Comparison of ENCODE assay signal across 9 cellular contexts in genomic region chr21:42781150-42781980, GRCh38.
A peak's percentile ranks its signal among the peaks of the same experiment; 100 is the strongest.
DNase-seq lines count a peak whose midpoint lies in the region; ATAC-seq and TF ChIP-seq lines count a peak whose summit lies in the region.
"Had no signal": no experiment of that assay in that cellular context is flagged by ENCODE, and none has a peak within 500 bp of the region (broad histone marks: within the 10 kb centered on the region; RNA-seq: fewer than 3 reads in every experiment).

No MANE protein-coding gene starts in this region.

- no peak overlapping the region for H2BK5ac ChIP-seq in H9 (ENCODE audit: insufficient read length, low read length)

- H3K4me3 Mint-ChIP-seq in H9: peak overlapping the region; percentile 67 to 87

- no peak overlapping the region for H2BK20ac ChIP-seq in H9 (ENCODE audit: low read depth, low read length, poor library complexity, severe bottlenecking)

- no peak overlapping the region for H2BK15ac ChIP-seq in H9 (ENCODE audit: low read depth, low read length)

- no peak overlapping the region for H3K14ac ChIP-seq in H9 (ENCODE audit: insufficient read depth, low read length)

- H3K23me2 ChIP-seq in H9 (ENCODE audit: insufficient read length, low read depth, low read length, poor library complexity, severe bottlenecking): peaks cover 7% of the 10 kb centered on the region

- H3K4me2 ChIP-seq in H9 (ENCODE audit: insufficient read depth, insufficient read length, low read length) (peak overlapping the region; percentile 48), OCI-LY7 (ENCODE audit: low read length) (no peak overlapping the region)

- no peak overlapping the region for H2AFZ ChIP-seq in H9 (ENCODE audit: low read length)
- H2AFZ ChIP-seq in OCI-LY7 (ENCODE audit: low read length): no peak overlapping the region

- intact Hi-C loops in head of caudate nucleus (cut with DNase I) (no loop called here), psoas muscle (cut with DNase I) (no loop called here), OCI-LY7 (cut with micrococcal nuclease; ENCODE audit: unreplicated experiment) (no loop called here), tibial artery (cut with DNase I; ENCODE audit: low total_unique reads) (no loop called here)

- H3K79me2 ChIP-seq in H9 (ENCODE audit: insufficient read depth, low read length) (no peaks in the 10 kb centered on the region), OCI-LY7 (ENCODE audit: insufficient read depth, low read depth, low read length) (no peaks in the 10 kb centered on the region)

- no peak overlapping the region for H2BK12ac ChIP-seq in H9 (ENCODE audit: insufficient read length, low read depth, low read length)

- H3K27ac ChIP-seq in H9 (ENCODE audit: insufficient read length, low read depth, low read length) (no peak overlapping the region), psoas muscle (no peak overlapping the region), OCI-LY7 (ENCODE audit: low read depth, low read length, poor library complexity, severe bottlenecking) (no peak overlapping the region), tibial artery (no peak overlapping the region)
- H3K27ac ChIP-seq: HL-60 had no signal

- peak overlapping the region; percentile 46 for H3K4me3 ChIP-seq in psoas muscle
- H3K4me3 ChIP-seq in OCI-LY7 (ENCODE audit: low read depth, low read length, poor library complexity, severe bottlenecking): no peak overlapping the region
- peak overlapping the region in 1 of 2 donors; percentile 22 for H3K4me3 ChIP-seq in tibial artery

- H3K27me3 ChIP-seq in H9 (ENCODE audit: insufficient read depth, low read length) (peaks cover 3% of the 10 kb centered on the region; the same call in 1 of the 2 replicates), psoas muscle (ENCODE audit: insufficient read depth in 3 of 3, low read length in 2 of 3) (peaks cover 0 to 54% (median 21%) of the 10 kb centered on the region in 3 donors), tibial artery (peaks cover 0 to 73% of the 10 kb centered on the region in 2 donors)

- no peaks in the 10 kb centered on the region for H3K9me3 ChIP-seq in H9 (ENCODE audit: control insufficient read depth, low read depth, low read length)
- H3K9me3 ChIP-seq in psoas muscle: no peaks in the 10 kb centered on the region
- H3K9me3 ChIP-seq in OCI-LY7 (ENCODE audit: low read length): no peaks in the 10 kb centered on the region
- no peaks in the 10 kb centered on the region for H3K9me3 ChIP-seq in tibial artery

- H4K91ac ChIP-seq in H9 (ENCODE audit: insufficient read length, low read depth, low read length): no peak overlapping the region

- H3K18ac ChIP-seq in H9 (ENCODE audit: insufficient read length, low read depth, low read length): no peak overlapping the region

- H4K8ac ChIP-seq in H9 (replicated peaks; ENCODE audit: insufficient read length, low read depth, low read length): no peak overlapping the region

- WGBS in H9 (ENCODE audit: extremely low coverage, insufficient read length, low lambda C conversion rate): no CpG with 5 or more reads among the region's 40 CpGs
- WGBS in psoas muscle, 3 donors: 3 to 6% (median 4%) methylated on average over 36 to 40 of the region's 40 CpGs

- peaks cover 4 to 6% (median 5%) of the 10 kb centered on the region in 3 experiments for H3K36me3 Mint-ChIP-seq in H9 (ENCODE audit: insufficient read depth in 1 of 3, low read depth in 3 of 3)

- H2AK5ac ChIP-seq in H9 (ENCODE audit: insufficient read length, low read length): no peak overlapping the region

- H3K27me3 Mint-ChIP-seq in H9 (ENCODE audit: low read depth): peaks cover 44% of the 10 kb centered on the region

- CTCF ChIA-PET in OCI-LY7 (lab: Charles Lee; ENCODE audit: unreplicated experiment): no interaction called here

- peak overlapping the region in 1 of 3 experiments; percentile 88; a peak in 3 of 7 replicates for H3K27ac Mint-ChIP-seq in H9

- no peaks in the 10 kb centered on the region for H3K9me2 ChIP-seq in OCI-LY7 (ENCODE audit: insufficient read depth, low read length)

- TF ChIP-seq CTCF in H9 (conservative IDR thresholded peaks at IDR 0.05) (peak; percentile 23; the same call in 1 of the 3 replicates), psoas muscle (IDR thresholded peaks at IDR 0.05) (no peak), OCI-LY7 (conservative IDR thresholded peaks at IDR 0.05; ENCODE audit: low read length) (no peak), tibial artery (IDR thresholded peaks at IDR 0.05) (no peak)

- no peak overlapping the region for H3K9ac ChIP-seq in H9 (ENCODE audit: extremely low read depth, insufficient read length, low read length)

- peak in 1 of 4 donors; percentile 29 for ATAC-seq in psoas muscle
- no peak for ATAC-seq in GM19324 (IDR thresholded peaks at IDR 0.05; ENCODE audit: low FRiP score, unreplicated experiment)

- DNase-seq in H9 (peak; percentile 77), NCI-H774 (lab: John Stamatoyannopoulos, UW) (peak; percentile 13), head of caudate nucleus (peak in 40 of 42 donors; percentile 20 to 71 (median 52)), psoas muscle (no peak), OCI-LY7 (ENCODE audit: low spot score) (no peak), tibial artery (no peak)
- no peak for DNase-seq in activated CD4-positive, alpha-beta T cell treated with anti-CD3 and anti-CD28 coated beads for 4 hours

- no peaks in the 10 kb centered on the region for H3K36me3 ChIP-seq in psoas muscle (ENCODE audit: insufficient read depth in 1 of 2, low read depth in 1 of 2)
- no peaks in the 10 kb centered on the region for H3K36me3 ChIP-seq in OCI-LY7 (ENCODE audit: insufficient read depth, low read length)
- peaks cover 0 to 2% (median 0%) of the 10 kb centered on the region in 3 donors for H3K36me3 ChIP-seq in tibial artery

- BruUV-seq in OCI-LY7 (replicated peaks; lab: Mats Ljungman, UMichigan): no TSS peak

- H2BK120ac ChIP-seq in H9 (ENCODE audit: low read depth, low read length, poor library complexity, severe bottlenecking): no peak overlapping the region

- POLR2A ChIA-PET in OCI-LY7 (lab: Charles Lee): no interaction called here

- no peak overlapping the region for H3K23ac ChIP-seq in H9 (ENCODE audit: insufficient read length, low read depth, low read length)

- H4K20me1 ChIP-seq in H9 (ENCODE audit: control insufficient read depth, insufficient read depth, insufficient read length) (no peaks in the 10 kb centered on the region), OCI-LY7 (ENCODE audit: insufficient read depth, low read length) (no peaks in the 10 kb centered on the region)

- H3K4ac ChIP-seq in H9 (ENCODE audit: low read depth, low read length): no peak overlapping the region

- H3T11ph ChIP-seq in H9 (ENCODE audit: low read length): no peak overlapping the region

- H3K79me1 ChIP-seq in H9 (ENCODE audit: insufficient read depth, low read depth, low read length, poor library complexity, severe bottlenecking): no peaks in the 10 kb centered on the region

- H3K4me1 Mint-ChIP-seq in H9: peaks cover 50 to 56% of the 10 kb centered on the region in 2 experiments

- H3K56ac ChIP-seq in H9 (ENCODE audit: insufficient read length, low read depth, low read length): no peak overlapping the region

- H3K4me1 ChIP-seq in H9 (ENCODE audit: insufficient read depth, low read length) (peaks cover 11% of the 10 kb centered on the region; the same call in 1 of the 2 replicates), psoas muscle (peaks cover 7% of the 10 kb centered on the region), OCI-LY7 (ENCODE audit: insufficient read depth, low read length, poor library complexity, severe bottlenecking) (no peaks in the 10 kb centered on the region), tibial artery (peaks cover 0 to 14% (median 9%) of the 10 kb centered on the region in 4 donors)

- no peaks in the 10 kb centered on the region for H3K9me3 Mint-ChIP-seq in H9

- H4K5ac ChIP-seq in H9 (ENCODE audit: insufficient read length, low read depth, low read length): no peak overlapping the region

Comparison
In these comparisons a context has a peak if more than half of its experiments do, and no peak if none do; other contexts are left out.
1. DNase-seq: peak in H9 (single experiment), NCI-H774 (single experiment) and head of caudate nucleus (40 of 42); none in psoas muscle (0 of 2), OCI-LY7 (single experiment), tibial artery (0 of 2) and activated CD4-positive, alpha-beta T cell treated with anti-CD3 and anti-CD28 coated beads for 4 hours (0 of 2).